In the genomic region with DNA sequence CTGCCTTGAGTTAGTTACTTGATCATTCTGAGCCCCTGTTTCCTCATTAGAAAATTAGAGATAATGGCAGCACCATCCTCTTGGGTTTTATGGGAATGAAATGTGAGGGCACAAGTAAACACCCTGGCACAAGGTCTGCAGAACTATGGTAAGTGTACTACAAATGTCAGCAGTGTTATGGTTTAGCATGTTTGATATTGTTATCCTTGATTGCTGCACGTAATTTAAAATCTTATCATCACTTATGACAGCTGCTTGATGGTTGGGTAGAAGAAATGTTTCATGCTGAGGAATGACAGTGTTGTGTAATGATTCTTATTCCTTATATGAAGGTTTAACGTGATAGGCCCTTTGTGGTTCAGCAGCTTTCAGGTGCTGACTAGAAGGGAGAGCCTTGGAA, we compare ENCODE assay signal across 37 cellular contexts.
"Had no signal": no experiment of that assay in that cellular context is flagged by ENCODE, and none has a peak within 500 bp of the region (broad histone marks: within the 10 kb centered on the region; RNA-seq: fewer than 3 reads in every experiment).

No MANE protein-coding gene starts in this region.

- H3K4me1 Mint-ChIP-seq: activated CD4-positive, alpha-beta T cell treated with anti-CD3 and anti-CD28 coated beads, Interleukin-2, amount 10 ng/mL, durations not matched to agents 7 days and 5 days had no signal

- H3K9me3 Mint-ChIP-seq: activated CD4-positive, alpha-beta memory T cell treated with anti-CD3 and anti-CD28 coated beads, Interleukin-2, amount 10 ng/mL, durations not matched to agents 7 days and 5 days; activated CD4-positive, alpha-beta T cell treated with anti-CD3 and anti-CD28 coated beads, Interleukin-2, amount 10 ng/mL, durations not matched to agents 7 days and 5 days; activated T-cell treated with anti-CD3 and anti-CD28 coated beads, Interleukin-2, amount 50 U/mL, for 24 hours; activated T-helper 2 cell treated with anti-CD3 and anti-CD28 coated beads, Interferon-gamma antibody, Interleukin-2, Interleukin-4, amounts not matched to agents 10 μg/mL and 5 μg/mL and 100 μg/mL, durations not matched to agents 14 hours and 24 hours and 36 hours; dendritic cell treated with granulocyte-macrophage colony-stimulating factor and Interleukin-4, amounts not matched to agents 40 ng/mL and 50 ng/mL, for 4 days; endodermal cell; nephron; stimulated activated memory B cell treated with anti-CD40 and anti-IgM and Interleukin-4, amounts not matched to agents 10 μg/mL and 1 μg/mL and 100 μg/mL, for 72 hours; stimulated activated naive CD8-positive, alpha-beta T cell treated with anti-CD3 and anti-CD28 coated beads, Interleukin-15, amount 100 ng/mL, for 72 hours had no signal

- H3K4me3 Mint-ChIP-seq: activated CD4-positive, alpha-beta memory T cell treated with anti-CD3 and anti-CD28 coated beads, Interleukin-2, amount 10 ng/mL, durations not matched to agents 7 days and 5 days; activated CD4-positive, alpha-beta T cell treated with anti-CD3 and anti-CD28 coated beads, Interleukin-2, amount 10 ng/mL, durations not matched to agents 7 days and 5 days; activated naive CD8-positive, alpha-beta T cell; activated T-cell treated with anti-CD3 and anti-CD28 coated beads, Interleukin-2, amount 50 U/mL, for 24 hours; brain; dendritic cell treated with granulocyte-macrophage colony-stimulating factor and Interleukin-4, amounts not matched to agents 40 ng/mL and 50 ng/mL, for 4 days; endodermal cell; nephron; stimulated activated memory B cell treated with anti-CD40 and anti-IgM and Interleukin-4, amounts not matched to agents 10 μg/mL and 1 μg/mL and 100 μg/mL, for 72 hours; stimulated activated naive CD8-positive, alpha-beta T cell treated with anti-CD3 and anti-CD28 coated beads, Interleukin-15, amount 100 ng/mL, for 72 hours; T-helper 17 cell; type B pancreatic cell had no signal

- H3K4me3 ChIP-seq: ascending aorta, cardiac muscle cell, heart right ventricle, lower lobe of right lung, mucosa of descending colon, ovary, sigmoid colon, smooth muscle cell, vagina had no signal

- H3K9me3 ChIP-seq: ascending aorta, heart right ventricle, lower lobe of right lung, mucosa of descending colon, neutrophil, ovary, sigmoid colon, vagina had no signal

- H3K4me1 ChIP-seq: ascending aorta, lower lobe of right lung had no signal

- H3K27me3 Mint-ChIP-seq: activated CD4-positive, alpha-beta memory T cell treated with anti-CD3 and anti-CD28 coated beads, Interleukin-2, amount 10 ng/mL, durations not matched to agents 7 days and 5 days; activated CD4-positive, alpha-beta T cell treated with anti-CD3 and anti-CD28 coated beads, Interleukin-2, amount 10 ng/mL, durations not matched to agents 7 days and 5 days; activated naive CD8-positive, alpha-beta T cell; activated T-cell treated with anti-CD3 and anti-CD28 coated beads, Interleukin-2, amount 50 U/mL, for 24 hours; brain; dendritic cell treated with granulocyte-macrophage colony-stimulating factor and Interleukin-4, amounts not matched to agents 40 ng/mL and 50 ng/mL, for 4 days; progenitor cell of endocrine pancreas; stimulated activated memory B cell treated with anti-CD40 and anti-IgM and Interleukin-4, amounts not matched to agents 10 μg/mL and 1 μg/mL and 100 μg/mL, for 72 hours; stimulated activated naive CD8-positive, alpha-beta T cell treated with anti-CD3 and anti-CD28 coated beads, Interleukin-15, amount 100 ng/mL, for 72 hours; T-helper 17 cell; type B pancreatic cell had no signal

- ATAC-seq: esophagus mucosa; left lobe of liver; lower lobe of right lung; mucosa of descending colon; stimulated activated memory B cell treated with anti-CD40 and anti-IgM and Interleukin-4, amounts not matched to agents 10 μg/mL and 1 μg/mL and 100 μg/mL, for 72 hours; stimulated activated naive CD8-positive, alpha-beta T cell treated with anti-CD3 and anti-CD28 coated beads, Interleukin-15, amount 100 ng/mL, for 72 hours; T-helper 17 cell had no signal

- H3K27ac ChIP-seq: ascending aorta, cardiac muscle cell, heart right ventricle, lower lobe of right lung, neutrophil, ovary, sigmoid colon, vagina had no signal

- H3K27ac Mint-ChIP-seq: activated CD4-positive, alpha-beta memory T cell treated with anti-CD3 and anti-CD28 coated beads, Interleukin-2, amount 10 ng/mL, durations not matched to agents 7 days and 5 days; activated CD4-positive, alpha-beta T cell treated with anti-CD3 and anti-CD28 coated beads, Interleukin-2, amount 10 ng/mL, durations not matched to agents 7 days and 5 days; activated T-cell treated with anti-CD3 and anti-CD28 coated beads, Interleukin-2, amount 50 U/mL, for 24 hours; activated T-helper 2 cell treated with anti-CD3 and anti-CD28 coated beads, Interferon-gamma antibody, Interleukin-2, Interleukin-4, amounts not matched to agents 10 μg/mL and 5 μg/mL and 100 μg/mL, durations not matched to agents 14 hours and 24 hours and 36 hours; dendritic cell treated with granulocyte-macrophage colony-stimulating factor and Interleukin-4, amounts not matched to agents 40 ng/mL and 50 ng/mL, for 4 days; endodermal cell; stimulated activated memory B cell treated with anti-CD40 and anti-IgM and Interleukin-4, amounts not matched to agents 10 μg/mL and 1 μg/mL and 100 μg/mL, for 72 hours; stimulated activated naive CD8-positive, alpha-beta T cell treated with anti-CD3 and anti-CD28 coated beads, Interleukin-15, amount 100 ng/mL, for 72 hours; type B pancreatic cell had no signal

- DNase-seq: activated CD4-positive, alpha-beta memory T cell treated with anti-CD3 and anti-CD28 coated beads, Interleukin-2, amount 10 ng/mL, durations not matched to agents 7 days and 5 days; activated CD4-positive, alpha-beta T cell treated with anti-CD3 and anti-CD28 coated beads for 1 hour; activated CD4-positive, alpha-beta T cell treated with anti-CD3 and anti-CD28 coated beads, Interleukin-2, amount 10 ng/mL, durations not matched to agents 7 days and 5 days; activated CD8-positive, alpha-beta memory T cell treated with anti-CD3 and anti-CD28 coated beads, Interleukin-2, amount 50 U/mL, for 48 hours; activated T-cell treated with anti-CD3 and anti-CD28 coated beads, Interleukin-2, amount 50 U/mL, for 24 hours; endodermal cell; foreskin fibroblast; heart right ventricle; kidney glomerular epithelial cell; lower lobe of right lung; mesenchymal stem cell; mucosa of descending colon; ovary; retina; sigmoid colon; stimulated activated CD4-positive, alpha-beta T cell treated with anti-CD3 and anti-CD28 coated beads, Interleukin-1b, Interleukin-23, amount 100 ng/mL, for 48 hours; stimulated activated CD4-positive, alpha-beta T cell treated with anti-CD3 and anti-CD28 coated beads, Interleukin-4, amount 100 ng/mL, for 4 hours; stimulated activated CD8-positive, alpha-beta memory T cell treated with anti-CD3 and anti-CD28 coated beads, Interleukin-4, amount 100 ng/mL, for 48 hours; stimulated activated naive CD8-positive, alpha-beta T cell treated with anti-CD3 and anti-CD28 coated beads, Interleukin-15, amount 100 ng/mL, for 72 hours; substantia nigra; T-helper 17 cell; T1000 had no signal

- H3K36me3 ChIP-seq: ascending aorta, cardiac muscle cell, lower lobe of right lung, neutrophil, ovary, sigmoid colon had no signal

- H3K27me3 ChIP-seq: ascending aorta, cardiac muscle cell, heart right ventricle, neutrophil, ovary, sigmoid colon, vagina had no signal
